Comparison of ENCODE assay signal across 19 cellular contexts in the genomic region with DNA sequence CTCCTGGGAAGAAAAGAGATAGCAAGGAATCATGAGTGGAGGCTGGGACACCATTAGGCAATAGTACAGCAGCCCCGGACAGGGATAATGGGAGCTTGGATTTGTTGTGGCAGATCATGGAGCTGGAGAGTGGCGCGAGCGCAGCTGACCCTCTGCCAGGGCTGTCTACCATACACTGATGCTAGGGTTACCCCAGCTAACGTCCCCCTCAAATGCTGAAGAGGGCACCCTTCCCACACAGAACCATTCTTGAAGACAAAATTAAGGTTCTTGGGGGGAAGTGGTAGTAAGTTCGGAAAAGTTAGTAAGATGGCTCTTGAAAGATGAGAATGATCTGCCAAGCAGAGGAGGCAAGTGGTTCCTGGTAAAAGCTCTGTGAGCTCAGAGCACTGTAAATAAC.
DNase-seq lines count a peak whose midpoint lies in the region; ATAC-seq, FAIRE-seq and TF ChIP-seq lines count a peak whose summit lies in the region.
"Had no signal": no experiment of that assay in that cellular context is flagged by ENCODE, and none has a peak within 500 bp of the region (broad histone marks: within the 10 kb centered on the region; RNA-seq: fewer than 3 reads in every experiment).

No MANE protein-coding gene starts in this region.

- DNase-seq in left ventricle myocardium inferior: no peak
- no peak for DNase-seq in right cardiac atrium
- peak; percentile 30 for DNase-seq in M059J (ENCODE audit: low read depth)
- DNase-seq in H1 (ENCODE audit: low read depth in 1 of 2, low spot score in 2 of 2): no peak
- DNase-seq in stimulated activated effector memory CD8-positive, alpha-beta T cell treated with anti-CD3 and anti-CD28 coated beads, Interleukin-12 subunit alpha, Interleukin-12 subunit beta, amount 100 ng/mL, for 72 hours (ENCODE audit: low spot score in 2 of 2): no peak
- no peak for DNase-seq in activated naive CD4-positive, alpha-beta T cell treated with anti-CD3 and anti-CD28 coated beads, Interleukin-2, amount 50 U/mL, for 16 hours
- DNase-seq in occipital lobe (lab: John Stamatoyannopoulos, UW): no peak
- DNase-seq: activated CD4-positive, CD25-positive, alpha-beta regulatory T cell treated with anti-CD3 and anti-CD28 coated beads, Interleukin-2, amount 50 U/mL, for 72 hours; activated naive CD4-positive, alpha-beta T cell treated with Interleukin-2 at 50 U/mL for 16 hours; foreskin melanocyte; NCI-H2029; NCI-H526; nephron progenitor cell; retina; stimulated activated CD4-positive, alpha-beta T cell treated with anti-CD3 and anti-CD28 coated beads, Interleukin-2, amount 100 ng/mL, for 24 hours; T-cell; thyroid gland had no signal

- no peaks in the 10 kb centered on the region for H3K27me3 ChIP-seq in left ventricle myocardium inferior (ENCODE audit: low read depth)
- no peaks in the 10 kb centered on the region for H3K27me3 ChIP-seq in right cardiac atrium (ENCODE audit: control insufficient read depth, insufficient read depth)
- H3K27me3 ChIP-seq in H1 (replicated peaks in 1 of 4; ENCODE audit: control insufficient read depth in 3 of 4, extremely low read depth in 1 of 4, insufficient read depth in 3 of 4, low read length in 3 of 4): no peaks in the 10 kb centered on the region
- H3K27me3 ChIP-seq: thyroid gland had no signal

- peak; percentile 21 for TF ChIP-seq CTCF in left ventricle myocardium inferior (IDR thresholded peaks at IDR 0.05; ENCODE audit: borderline replicate concordance)
- peak in 2 of 3 experiments; percentile 32 to 37; a peak in 2 of 4 replicates for TF ChIP-seq CTCF in H1 (IDR thresholded peaks at IDR 0.05; ENCODE audit: control extremely low read depth in 1 of 3, insufficient read depth in 1 of 3, low read depth in 1 of 3, low read length in 3 of 3)

- WGBS in right cardiac atrium: 94% methylated on average over 6 of the region's 6 CpGs
- WGBS in H1 (ENCODE audit: extremely low coverage in 1 of 2, insufficient coverage in 1 of 2, insufficient read length in 1 of 2, insufficient replicate concordance in 2 of 2, low coverage in 1 of 2, low lambda C conversion rate in 2 of 2, missing lambda C conversion rate in 1 of 2), 2 experiments: 90% methylated on average over 6 of the region's 6 CpGs; no CpG with 5 or more reads in 1 of the 2 experiments

- ATAC-seq in right cardiac atrium (no peak), HG03095 (IDR thresholded peaks at IDR 0.05; ENCODE audit: unreplicated experiment) (no peak)
- ATAC-seq in stimulated activated effector memory CD8-positive, alpha-beta T cell treated with anti-CD3 and anti-CD28 coated beads, Interleukin-12 subunit alpha, Interleukin-12 subunit beta, amount 100 ng/mL, for 72 hours: peak; percentile 28
- ATAC-seq: T-cell had no signal

- H3K9ac ChIP-seq in H1 (replicated peaks in 1 of 4; ENCODE audit: extremely low read depth in 1 of 4, low read depth in 3 of 4, low read length in 3 of 4): no peak overlapping the region

- 0 out of 2 replicates have a peak, but pooled peaks cover 2% of the 10 kb centered on the region for H3K23me2 ChIP-seq in H1 (ENCODE audit: low read depth, low read length)

- no peak for FAIRE-seq in H1 (lab: Jason Lieb, UNC)
- FAIRE-seq: A549 had no signal

- H2BK12ac ChIP-seq in H1 (ENCODE audit: low read depth, low read length): no peak overlapping the region

- TF ChIP-seq POLR2A in H1 (IDR thresholded peaks at IDR 0.05; ENCODE audit: control extremely low read depth in 1 of 2, low read depth in 2 of 2, low read length in 2 of 2): no peak

- H4K8ac ChIP-seq in H1 (ENCODE audit: extremely low read depth, insufficient read depth, low read length): no peak overlapping the region

- H3K27ac ChIP-seq in left ventricle myocardium inferior (replicated peaks) (no peak overlapping the region), right cardiac atrium (ENCODE audit: low read length) (no peak overlapping the region), H1 (ENCODE audit: low read depth, low read length) (no peak overlapping the region)
- H3K27ac ChIP-seq: thyroid gland had no signal

- no peak overlapping the region for H2AK5ac ChIP-seq in H1 (ENCODE audit: low read depth, low read length)

- no peak overlapping the region for H3K4me3 ChIP-seq in left ventricle myocardium inferior
- no peak overlapping the region for H3K4me3 ChIP-seq in right cardiac atrium (ENCODE audit: low read length)
- no peak overlapping the region for H3K4me3 ChIP-seq in H1 (ENCODE audit: extremely low read depth in 1 of 4, insufficient read depth in 2 of 4, low read depth in 3 of 4, low read length in 4 of 4)
- H3K4me3 ChIP-seq: A549, thyroid gland had no signal

- H2BK120ac ChIP-seq in H1 (replicated peaks; ENCODE audit: low read depth, low read length): no peak overlapping the region

- no peak overlapping the region for H3K27ac Mint-ChIP-seq in stimulated activated effector memory CD8-positive, alpha-beta T cell treated with anti-CD3 and anti-CD28 coated beads, Interleukin-12 subunit alpha, Interleukin-12 subunit beta, amount 100 ng/mL, for 72 hours
- H3K27ac Mint-ChIP-seq: nephron progenitor cell, T-cell had no signal

- no peak overlapping the region for H2AFZ ChIP-seq in H1 (ENCODE audit: low read length)

- H3K79me2 ChIP-seq in H1 (ENCODE audit: control insufficient read depth in 1 of 2, insufficient read depth in 2 of 2, low read length in 2 of 2): no peaks in the 10 kb centered on the region

- no peaks in the 10 kb centered on the region for H3K9me3 Mint-ChIP-seq in stimulated activated effector memory CD8-positive, alpha-beta T cell treated with anti-CD3 and anti-CD28 coated beads, Interleukin-12 subunit alpha, Interleukin-12 subunit beta, amount 100 ng/mL, for 72 hours

- H3K9me3 ChIP-seq in left ventricle myocardium inferior (replicated peaks): peaks cover under 1% of the 10 kb centered on the region
- H3K9me3 ChIP-seq in right cardiac atrium (ENCODE audit: control insufficient read depth, low read length): no peaks in the 10 kb centered on the region
- H3K9me3 ChIP-seq in H1 (ENCODE audit: insufficient read depth in 2 of 2, low read depth in 1 of 2, low read length in 1 of 2): 0 out of 4 replicates have a peak, but pooled peaks cover 0 to 1% of the 10 kb centered on the region in 2 experiments
- H3K9me3 ChIP-seq: A549, thyroid gland had no signal

- no peak overlapping the region for H3K4me3 Mint-ChIP-seq in stimulated activated effector memory CD8-positive, alpha-beta T cell treated with anti-CD3 and anti-CD28 coated beads, Interleukin-12 subunit alpha, Interleukin-12 subunit beta, amount 100 ng/mL, for 72 hours
- H3K4me3 Mint-ChIP-seq: nephron progenitor cell, T-cell had no signal

- H3K36me3 ChIP-seq in left ventricle myocardium inferior (peaks cover 12% of the 10 kb centered on the region), H1 (ENCODE audit: control insufficient read depth in 2 of 4, insufficient read depth in 4 of 4, low read length in 3 of 4) (peaks cover 0 to 6% (median 2%) of the 10 kb centered on the region in 4 experiments; a peak in 2 of 8 replicates)
- H3K36me3 ChIP-seq: thyroid gland had no signal

- TF ChIP-seq RAD21 in H1 (IDR thresholded peaks at IDR 0.05 in 1 of 2, conservative IDR thresholded peaks at IDR 0.05 in 1 of 2; ENCODE audit: low read depth in 2 of 2, low read length in 2 of 2): peak; percentile 52 to 66; a peak in 3 of 4 replicates

- H2BK5ac ChIP-seq in H1 (ENCODE audit: low read depth, low read length): no peak overlapping the region

- H3K79me1 ChIP-seq in H1 (ENCODE audit: low read depth, low read length): no peaks in the 10 kb centered on the region

- H4K20me1 ChIP-seq in H1 (replicated peaks in 1 of 2; ENCODE audit: control insufficient read depth in 1 of 2, insufficient read depth in 2 of 2, low read length in 2 of 2): peaks cover 0 to 1% of the 10 kb centered on the region in 2 experiments

- H3K18ac ChIP-seq in H1 (ENCODE audit: extremely low read depth, low read length): no peak overlapping the region

- no peak overlapping the region for H2BK15ac ChIP-seq in H1 (ENCODE audit: low read length)

- H3K4ac ChIP-seq in H1 (replicated peaks; ENCODE audit: insufficient read length, low read depth, low read length): no peak overlapping the region

- POLR2A ChIA-PET in H1 (lab: Charles Lee; ENCODE audit: partially characterized antibody): no interaction called here

- H3K4me1 Mint-ChIP-seq in stimulated activated effector memory CD8-positive, alpha-beta T cell treated with anti-CD3 and anti-CD28 coated beads, Interleukin-12 subunit alpha, Interleukin-12 subunit beta, amount 100 ng/mL, for 72 hours: no peaks in the 10 kb centered on the region
- H3K4me1 Mint-ChIP-seq: T-cell had no signal

- H2BK20ac ChIP-seq in H1 (ENCODE audit: low read length): no peak overlapping the region

- no peak for TF ChIP-seq EP300 in H1 (IDR thresholded peaks at IDR 0.05; ENCODE audit: borderline replicate concordance in 1 of 2, low read depth in 2 of 2, low read length in 2 of 2)

- H3K56ac ChIP-seq in H1 (replicated peaks; ENCODE audit: insufficient read length, low read depth, low read length): no peak overlapping the region

- H3K4me2 ChIP-seq in H1 (ENCODE audit: insufficient read depth in 1 of 2, low read depth in 2 of 2, low read length in 2 of 2): no peak overlapping the region
- H3K4me2 ChIP-seq: A549 had no signal

- H3K36me3 Mint-ChIP-seq in stimulated activated effector memory CD8-positive, alpha-beta T cell treated with anti-CD3 and anti-CD28 coated beads, Interleukin-12 subunit alpha, Interleukin-12 subunit beta, amount 100 ng/mL, for 72 hours: no peaks in the 10 kb centered on the region
- H3K36me3 Mint-ChIP-seq: T-cell had no signal

- no peak overlapping the region for H3K23ac ChIP-seq in H1 (ENCODE audit: insufficient read length)

- intact Hi-C loops in left ventricle myocardium inferior (cut with micrococcal nuclease) (no loop called here), right cardiac atrium (cut with DNase I) (no loop called here)

- H3K4me1 ChIP-seq in left ventricle myocardium inferior (peaks cover 13% of the 10 kb centered on the region), right cardiac atrium (ENCODE audit: control insufficient read depth, insufficient read depth, low read length) (no peaks in the 10 kb centered on the region), H1 (replicated peaks in 1 of 4; ENCODE audit: control insufficient read depth in 3 of 4, insufficient read depth in 4 of 4, low read length in 3 of 4) (no peaks in the 10 kb centered on the region)

- no peak overlapping the region for H4K5ac ChIP-seq in H1 (ENCODE audit: insufficient read length, low read depth, low read length)

- no peak overlapping the region for H4K91ac ChIP-seq in H1 (replicated peaks; ENCODE audit: insufficient read length, low read length)

- H3K14ac ChIP-seq in H1 (ENCODE audit: insufficient read length): no peak overlapping the region

- CTCF ChIA-PET in H1 (lab: Charles Lee; ENCODE audit: partially characterized antibody): interaction anchor here (0.8 to 5.3 kb wide), 5 partner anchors 10 to 985 kb away, joined by 3 to 47 read pairs (median 3); no protein-coding TSS in a partner anchor

TF ChIP-seq in H1, 55 proteins besides CTCF, POLR2A, EP300 and RAD21 (continues in another document):
- no peak for TF ChIP-seq CTBP2 (IDR thresholded peaks at IDR 0.05; ENCODE audit: borderline replicate concordance, insufficient read depth, insufficient read length, low read length)
- TF ChIP-seq RXRA (IDR thresholded peaks at IDR 0.05; ENCODE audit: insufficient read depth, low read depth, low read length): no peak
- TF ChIP-seq FOSL1 (IDR thresholded peaks at IDR 0.05; ENCODE audit: insufficient read depth, low read depth, low read length): no peak
- no peak for TF ChIP-seq MAFK (IDR thresholded peaks at IDR 0.05; ENCODE audit: low read depth, low read length)
